ENCODE assay signal across 10 cellular contexts in the genomic region with DNA sequence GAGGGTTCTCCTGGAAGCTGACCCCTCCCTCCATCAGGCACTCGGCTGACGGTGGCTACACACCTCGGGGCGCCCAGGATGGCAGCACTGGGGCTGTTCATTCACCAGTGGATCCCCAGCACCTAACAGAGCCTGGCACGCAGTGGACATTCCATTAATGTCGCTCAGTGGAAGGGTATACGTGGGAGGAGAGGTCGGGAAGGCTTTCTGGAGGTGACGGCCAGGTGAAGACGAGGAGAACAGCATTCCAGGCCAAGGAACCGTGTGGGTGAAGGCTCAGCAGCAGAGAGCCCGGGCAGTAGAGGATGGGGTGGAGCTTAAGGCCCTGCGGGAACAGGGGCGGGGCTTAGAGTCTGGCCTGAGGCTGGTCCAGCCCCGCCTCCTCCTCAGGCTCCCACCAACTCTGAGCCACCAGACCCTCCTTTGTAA. TPM values are rescaled to one million over a fixed set of nuclear protein-coding genes. Genes with fewer than 3 reads are reported as not detected.
A peak's percentile ranks its signal among the peaks of the same experiment; 100 is the strongest.
DNase-seq lines count a peak whose midpoint lies in the region; ATAC-seq and TF ChIP-seq lines count a peak whose summit lies in the region.
"Had no signal": no experiment of that assay in that cellular context is flagged by ENCODE, and none has a peak within 500 bp of the region (broad histone marks: within the 10 kb centered on the region; RNA-seq: fewer than 3 reads in every experiment).

No MANE protein-coding gene starts in this region.

- intact Hi-C loops in left lung (cut with DNase I), result no loop called here
- intact Hi-C loops in activated T-helper 2 cell treated with anti-CD3 and anti-CD28 coated beads, Interferon-gamma antibody, Interleukin-2, Interleukin-4, amounts not matched to agents 10 μg/mL and 5 μg/mL and 100 μg/mL, durations not matched to agents 14 hours and 24 hours and 36 hours (cut with micrococcal nuclease), result loop anchor here (10.0 kb wide), 1 partner anchor 56 kb away; no protein-coding TSS in a partner anchor

- H3K9me3 ChIP-seq in left lung, result no peaks in the 10 kb centered on the region

- no peak overlapping the region for H3K27ac Mint-ChIP-seq in activated T-helper 2 cell treated with anti-CD3 and anti-CD28 coated beads, Interferon-gamma antibody, Interleukin-2, Interleukin-4, amounts not matched to agents 10 μg/mL and 5 μg/mL and 100 μg/mL, durations not matched to agents 14 hours and 24 hours and 36 hours

- no peak for TF ChIP-seq CTCF in left lung (IDR thresholded peaks at IDR 0.05)

- H3K36me3 ChIP-seq in left lung, result no peaks in the 10 kb centered on the region

- H3K4me1 Mint-ChIP-seq in activated T-helper 2 cell treated with anti-CD3 and anti-CD28 coated beads, Interferon-gamma antibody, Interleukin-2, Interleukin-4, amounts not matched to agents 10 μg/mL and 5 μg/mL and 100 μg/mL, durations not matched to agents 14 hours and 24 hours and 36 hours (ENCODE audit: low read depth), result peaks cover 4% of the 10 kb centered on the region

- peak; percentile 71 for DNase-seq in DMS 273 (lab: John Stamatoyannopoulos, UW; ENCODE audit: unreplicated experiment)
- DNase-seq in HT1080 (ENCODE audit: low read depth), result peak; percentile 33
- DNase-seq in SK-N-DZ (ENCODE audit: low spot score), result peak; percentile 75
- DNase-seq in left lung, result no peak
- no peak for DNase-seq in dedifferentiated amniotic fluid mesenchymal stem cell (ENCODE audit: extremely low spot score)
- DNase-seq in activated effector memory CD4-positive, alpha-beta T cell treated with anti-CD3 and anti-CD28 coated beads, Interleukin-2, amount 50 U/mL, for 16 hours, result no peak
- DNase-seq in activated T-helper 2 cell treated with anti-CD3 and anti-CD28 coated beads, Interferon-gamma antibody, Interleukin-2, Interleukin-4, amounts not matched to agents 10 μg/mL and 5 μg/mL and 100 μg/mL, durations not matched to agents 14 hours and 24 hours and 36 hours (ENCODE audit: low spot score), result no peak
- DNase-seq: mammary epithelial cell had no signal

- no peaks in the 10 kb centered on the region for H3K36me3 Mint-ChIP-seq in activated T-helper 2 cell treated with anti-CD3 and anti-CD28 coated beads, Interferon-gamma antibody, Interleukin-2, Interleukin-4, amounts not matched to agents 10 μg/mL and 5 μg/mL and 100 μg/mL, durations not matched to agents 14 hours and 24 hours and 36 hours (ENCODE audit: low read depth)

- H3K27me3 ChIP-seq in left lung, result peaks cover 65 to 89% of the 10 kb centered on the region in 2 donors

- no peak overlapping the region for H3K4me3 ChIP-seq in left lung

- no peaks in the 10 kb centered on the region for H3K9me3 Mint-ChIP-seq in activated T-helper 2 cell treated with anti-CD3 and anti-CD28 coated beads, Interferon-gamma antibody, Interleukin-2, Interleukin-4, amounts not matched to agents 10 μg/mL and 5 μg/mL and 100 μg/mL, durations not matched to agents 14 hours and 24 hours and 36 hours

- ATAC-seq in left lung (peak; percentile 45), GM21619 (IDR thresholded peaks at IDR 0.05; ENCODE audit: unreplicated experiment) (no peak)

- H3K4me3 Mint-ChIP-seq in activated T-helper 2 cell treated with anti-CD3 and anti-CD28 coated beads, Interferon-gamma antibody, Interleukin-2, Interleukin-4, amounts not matched to agents 10 μg/mL and 5 μg/mL and 100 μg/mL, durations not matched to agents 14 hours and 24 hours and 36 hours (ENCODE audit: low read depth), result no peak overlapping the region

- peaks cover 0 to 18% of the 10 kb centered on the region in 2 donors for H3K4me1 ChIP-seq in left lung

- no peak overlapping the region for H3K27ac ChIP-seq in left lung

- peaks cover 58% of the 10 kb centered on the region for H3K27me3 Mint-ChIP-seq in activated T-helper 2 cell treated with anti-CD3 and anti-CD28 coated beads, Interferon-gamma antibody, Interleukin-2, Interleukin-4, amounts not matched to agents 10 μg/mL and 5 μg/mL and 100 μg/mL, durations not matched to agents 14 hours and 24 hours and 36 hours (ENCODE audit: low read depth)

RNA-seq across cellular contexts. Expression of a gene that starts 2.5 kb away (rescaled TPM):
- not detected in 2 replicates for total RNA-seq in HT1080 (2014; rRNA removed; shearing (Covaris generic))
- polyA plus RNA-seq in HT1080 (2015; cell fraction: cytosol; rRNA removed), result not detected in 2 replicates
- not detected in 2 replicates for polyA plus RNA-seq in HT1080 (2015; cell fraction: nucleus; rRNA removed)
- polyA plus RNA-seq in SK-N-DZ (2014; cell fraction: cytosol; rRNA removed), result not detected in 2 replicates
- not detected in 2 replicates for polyA plus RNA-seq in SK-N-DZ (2014; cell fraction: nucleus; rRNA removed)
- 1 to 10 TPM in 1 of 2 donors, not detected in 1; 1.4 TPM for total RNA-seq in left lung
- total RNA-seq in activated T-helper 2 cell treated with anti-CD3 and anti-CD28 coated beads, Interferon-gamma antibody, Interleukin-2, Interleukin-4, amounts not matched to agents 10 μg/mL and 5 μg/mL and 100 μg/mL, durations not matched to agents 14 hours and 24 hours and 36 hours, result not detected in 2 replicates
- total RNA-seq: M059J, mammary epithelial cell had no signal
- polyA plus RNA-seq: mammary epithelial cell had no signal

RNA-seq across cellular contexts. Expression of a gene that starts 22.3 kb away (rescaled TPM):
- total RNA-seq in HT1080 (2014; rRNA removed; shearing (Covaris generic)), result 26.1 and 38.7 TPM in 2 replicates
- 30.0 and 33.5 TPM in 2 replicates for polyA plus RNA-seq in HT1080 (2015; cell fraction: cytosol; rRNA removed)
- polyA plus RNA-seq in HT1080 (2015; cell fraction: nucleus; rRNA removed), result 13.0 and 14.8 TPM in 2 replicates
- polyA plus RNA-seq in SK-N-DZ (2014; cell fraction: cytosol; rRNA removed), result 7.4 and 16.8 TPM in 2 replicates
- polyA plus RNA-seq in SK-N-DZ (2014; cell fraction: nucleus; rRNA removed), result 4.1 and 9.1 TPM in 2 replicates
- total RNA-seq in left lung, result 10 to 100 TPM; 26.1 to 66.7 TPM
- 33.5 and 35.0 TPM in 2 replicates for total RNA-seq in activated T-helper 2 cell treated with anti-CD3 and anti-CD28 coated beads, Interferon-gamma antibody, Interleukin-2, Interleukin-4, amounts not matched to agents 10 μg/mL and 5 μg/mL and 100 μg/mL, durations not matched to agents 14 hours and 24 hours and 36 hours

RNA-seq across cellular contexts. Expression of a gene that starts 33.7 kb away (rescaled TPM):
- not detected in 2 replicates for total RNA-seq in HT1080 (2014; rRNA removed; shearing (Covaris generic))
- polyA plus RNA-seq in HT1080 (2015; cell fraction: cytosol; rRNA removed), result not detected in 2 replicates
- polyA plus RNA-seq in HT1080 (2015; cell fraction: nucleus; rRNA removed), result not detected in 2 replicates
- not detected in 2 replicates for polyA plus RNA-seq in SK-N-DZ (2014; cell fraction: cytosol; rRNA removed)
- polyA plus RNA-seq in SK-N-DZ (2014; cell fraction: nucleus; rRNA removed), result not detected in 2 replicates
- total RNA-seq in left lung, result under 1 TPM in 1 of 2 donors, not detected in 1; 0.13 TPM
- 0.66 and 0.85 TPM in 2 replicates for total RNA-seq in activated T-helper 2 cell treated with anti-CD3 and anti-CD28 coated beads, Interferon-gamma antibody, Interleukin-2, Interleukin-4, amounts not matched to agents 10 μg/mL and 5 μg/mL and 100 μg/mL, durations not matched to agents 14 hours and 24 hours and 36 hours
- total RNA-seq: M059J had no signal

RNA-seq across cellular contexts. Expression of a gene that starts 38.6 kb away (rescaled TPM):
- total RNA-seq in HT1080 (2014; rRNA removed; shearing (Covaris generic)), result 559 and 621 TPM in 2 replicates
- 343 and 350 TPM in 2 replicates for polyA plus RNA-seq in HT1080 (2015; cell fraction: cytosol; rRNA removed)
- 82.3 and 99.9 TPM in 2 replicates for polyA plus RNA-seq in HT1080 (2015; cell fraction: nucleus; rRNA removed)
- polyA plus RNA-seq in SK-N-DZ (2014; cell fraction: cytosol; rRNA removed), result 159 and 196 TPM in 2 replicates
- 94.8 and 169 TPM in 2 replicates for polyA plus RNA-seq in SK-N-DZ (2014; cell fraction: nucleus; rRNA removed)
- total RNA-seq in left lung, result 100 to 1,000 TPM in 1 of 2 donors, 10 to 100 TPM in 1; 97.8 to 102 TPM
- total RNA-seq in activated T-helper 2 cell treated with anti-CD3 and anti-CD28 coated beads, Interferon-gamma antibody, Interleukin-2, Interleukin-4, amounts not matched to agents 10 μg/mL and 5 μg/mL and 100 μg/mL, durations not matched to agents 14 hours and 24 hours and 36 hours, result 132 TPM in 2 replicates

RNA-seq across cellular contexts. Expression of a gene that starts 43.9 kb away (rescaled TPM):
- total RNA-seq in HT1080 (2014; rRNA removed; shearing (Covaris generic)), result 5,088 and 5,569 TPM in 2 replicates
- 8,964 and 9,967 TPM in 2 replicates for polyA plus RNA-seq in HT1080 (2015; cell fraction: cytosol; rRNA removed)
- polyA plus RNA-seq in HT1080 (2015; cell fraction: nucleus; rRNA removed), result 2,812 and 3,088 TPM in 2 replicates
- 3,207 and 4,472 TPM in 2 replicates for polyA plus RNA-seq in SK-N-DZ (2014; cell fraction: cytosol; rRNA removed)
- 3,109 and 3,119 TPM in 2 replicates for polyA plus RNA-seq in SK-N-DZ (2014; cell fraction: nucleus; rRNA removed)
- total RNA-seq in left lung, result 1,000 to 10,000 TPM; 1,832 to 2,162 TPM
- total RNA-seq in activated T-helper 2 cell treated with anti-CD3 and anti-CD28 coated beads, Interferon-gamma antibody, Interleukin-2, Interleukin-4, amounts not matched to agents 10 μg/mL and 5 μg/mL and 100 μg/mL, durations not matched to agents 14 hours and 24 hours and 36 hours, result 3,560 and 3,687 TPM in 2 replicates

Comparison
In these comparisons a context has a peak if more than half of its experiments do, and no peak if none do; other contexts are left out.
1. DNase-seq: peak in DMS 273 (single experiment), HT1080 (single experiment) and SK-N-DZ (single experiment); none in left lung (0 of 2), dedifferentiated amniotic fluid mesenchymal stem cell (single experiment), activated effector memory CD4-positive, alpha-beta T cell treated with anti-CD3 and anti-CD28 coated beads, Interleukin-2, amount 50 U/mL, for 16 hours (single experiment) and activated T-helper 2 cell treated with anti-CD3 and anti-CD28 coated beads, Interferon-gamma antibody, Interleukin-2, Interleukin-4, amounts not matched to agents 10 μg/mL and 5 μg/mL and 100 μg/mL, durations not matched to agents 14 hours and 24 hours and 36 hours (single experiment).